21 cellular contexts compared by ENCODE assay signal in genomic region chr16:85667261-85667660, GRCh38. TPM values are rescaled to one million over a fixed set of nuclear protein-coding genes. Genes with fewer than 3 reads are reported as not detected.
A peak's percentile ranks its signal among the peaks of the same experiment; 100 is the strongest.
DNase-seq lines count a peak whose midpoint lies in the region; ATAC-seq and TF ChIP-seq lines count a peak whose summit lies in the region.
"Had no signal": no experiment of that assay in that cellular context is flagged by ENCODE, and none has a peak within 500 bp of the region (broad histone marks: within the 10 kb centered on the region; RNA-seq: fewer than 3 reads in every experiment).

No MANE protein-coding gene starts in this region.

- H3K9me3 ChIP-seq in DND-41 (ENCODE audit: insufficient read depth, low read length, severe bottlenecking) (no peaks in the 10 kb centered on the region), H9 (ENCODE audit: control insufficient read depth, low read depth, low read length) (no peaks in the 10 kb centered on the region), PC-3 (ENCODE audit: low read length) (no peaks in the 10 kb centered on the region)
- H3K9me3 ChIP-seq: Caco-2 had no signal

- H3K27me3 Mint-ChIP-seq in H9 (ENCODE audit: low read depth) = no peaks in the 10 kb centered on the region; the same call in none of the 2 replicates
- no peaks in the 10 kb centered on the region for H3K27me3 Mint-ChIP-seq in chondrocyte (ENCODE audit: low read depth)
- no peaks in the 10 kb centered on the region for H3K27me3 Mint-ChIP-seq in progenitor cell of endocrine pancreas

- TF ChIP-seq CTCF in DND-41 (IDR thresholded peaks at IDR 0.05; ENCODE audit: borderline replicate concordance, extremely low read depth, low read length, poor library complexity, severe bottlenecking) = no peak
- no peak for TF ChIP-seq CTCF in H9 (conservative IDR thresholded peaks at IDR 0.05)
- no peak for TF ChIP-seq CTCF in chondrocyte (IDR thresholded peaks at IDR 0.05)
- no peak for TF ChIP-seq CTCF in progenitor cell of endocrine pancreas (IDR thresholded peaks at IDR 0.05; ENCODE audit: unreplicated experiment)
- TF ChIP-seq CTCF in PC-3 (conservative IDR thresholded peaks at IDR 0.05; ENCODE audit: low read depth, low read length) = no peak

- no peak overlapping the region for H2BK20ac ChIP-seq in H9 (ENCODE audit: low read depth, low read length, poor library complexity, severe bottlenecking)

- H3K9ac ChIP-seq in DND-41 (ENCODE audit: low read depth, low read length) = no peak overlapping the region
- no peak overlapping the region for H3K9ac ChIP-seq in H9 (ENCODE audit: extremely low read depth, insufficient read length, low read length)
- H3K9ac ChIP-seq in PC-3 (ENCODE audit: low read length) = no peak overlapping the region

- DNase-seq in DND-41 (no peak), H9 (no peak), chondrocyte (ENCODE audit: low spot score) (peak; percentile 43), progenitor cell of endocrine pancreas (ENCODE audit: low spot score, unreplicated experiment) (no peak), PC-3 (no peak), mucosa of gallbladder (ENCODE audit: low spot score) (no peak)
- no peak for DNase-seq in activated naive CD4-positive, alpha-beta T cell treated with anti-CD3 and anti-CD28 coated beads, Interleukin-2, amount 50 U/mL, for 72 hours (ENCODE audit: low spot score in 2 of 2)
- DNase-seq: C1 segment of cervical spinal cord; Caco-2; CD8-positive, alpha-beta T cell; EL; GDM1; KG1; MM.1S; NCI-H2029; NCI-H446 treated with DMSO at 0.1 percent for 48 hours; NCI-H526; NK-92 treated with Interleukin-12 subunit alpha and Interleukin-12 subunit beta, amount 100 ng/mL, for 24 hours; RPMI8226; SHP77 treated with DMSO at 0.1 percent for 48 hours had no signal

- H3K9me2 ChIP-seq in PC-3 (replicated peaks; ENCODE audit: low read length) = no peaks in the 10 kb centered on the region

- H3K4me3 ChIP-seq in DND-41 (ENCODE audit: low read depth in 1 of 2, low read length in 2 of 2) = no peak overlapping the region
- no peak overlapping the region for H3K4me3 ChIP-seq in PC-3 (ENCODE audit: low read length)

- no peaks in the 10 kb centered on the region for H3F3A ChIP-seq in PC-3 (ENCODE audit: low read length, unreplicated experiment)

- no peaks in the 10 kb centered on the region for H3K27me3 ChIP-seq in DND-41 (ENCODE audit: insufficient read depth, low read length, poor library complexity)
- H3K27me3 ChIP-seq in H9 (ENCODE audit: insufficient read depth, low read length) = no peaks in the 10 kb centered on the region
- H3K27me3 ChIP-seq in PC-3 (ENCODE audit: low read length) = no peaks in the 10 kb centered on the region

- ATAC-seq in DND-41 (ENCODE audit: insufficient read depth, low read depth) = peak; percentile 12; the same call in 1 of the 3 replicates
- ATAC-seq in PC-3 = no peak
- no peak for ATAC-seq in HG02852 (IDR thresholded peaks at IDR 0.05; ENCODE audit: unreplicated experiment)
- ATAC-seq in activated naive CD4-positive, alpha-beta T cell treated with anti-CD3 and anti-CD28 coated beads, Interleukin-2, amount 50 U/mL, for 72 hours = no peak
- ATAC-seq: CD8-positive, alpha-beta T cell had no signal

- H2AFZ ChIP-seq in DND-41 (ENCODE audit: low read depth, low read length) (no peak overlapping the region), H9 (ENCODE audit: low read length) (no peak overlapping the region), PC-3 (ENCODE audit: low read length) (no peak overlapping the region)

- no TSS peak for BruUV-seq in PC-3 (replicated peaks; lab: Mats Ljungman, UMichigan)

- H3K4me2 ChIP-seq in DND-41 (ENCODE audit: insufficient read depth, low read length) = no peak overlapping the region
- H3K4me2 ChIP-seq in H9 (ENCODE audit: insufficient read depth, insufficient read length, low read length) = no peak overlapping the region
- no peak overlapping the region for H3K4me2 ChIP-seq in PC-3 (ENCODE audit: low read length)

- H4K91ac ChIP-seq in H9 (ENCODE audit: insufficient read length, low read depth, low read length) = no peak overlapping the region

- H4K20me1 ChIP-seq in DND-41 (ENCODE audit: insufficient read depth, low read length) = peaks cover 67% of the 10 kb centered on the region
- H4K20me1 ChIP-seq in H9 (ENCODE audit: control insufficient read depth, insufficient read depth, insufficient read length) = peaks cover 2% of the 10 kb centered on the region
- H4K20me1 ChIP-seq in PC-3 (ENCODE audit: low read length) = no peaks in the 10 kb centered on the region

- CTCF ChIA-PET in PC-3 (lab: Charles Lee) = no interaction called here

- H3K23me2 ChIP-seq in H9 (ENCODE audit: insufficient read length, low read depth, low read length, poor library complexity, severe bottlenecking) = no peaks in the 10 kb centered on the region

- no peak overlapping the region for H4K5ac ChIP-seq in H9 (ENCODE audit: insufficient read length, low read depth, low read length)

- H3K79me1 ChIP-seq in H9 (ENCODE audit: insufficient read depth, low read depth, low read length, poor library complexity, severe bottlenecking) = no peaks in the 10 kb centered on the region

- H3K9me3 Mint-ChIP-seq in H9 (no peaks in the 10 kb centered on the region), chondrocyte (ENCODE audit: low read depth) (no peaks in the 10 kb centered on the region), progenitor cell of endocrine pancreas (ENCODE audit: low read depth) (no peaks in the 10 kb centered on the region)
- H3K9me3 Mint-ChIP-seq in activated naive CD4-positive, alpha-beta T cell treated with anti-CD3 and anti-CD28 coated beads, Interleukin-2, amount 50 U/mL, for 72 hours = no peaks in the 10 kb centered on the region
- H3K9me3 Mint-ChIP-seq: CD8-positive, alpha-beta T cell had no signal

- peaks cover 61 to 99% (median 96%) of the 10 kb centered on the region in 3 experiments for H3K36me3 Mint-ChIP-seq in H9 (ENCODE audit: insufficient read depth in 1 of 3, low read depth in 3 of 3)
- H3K36me3 Mint-ChIP-seq in chondrocyte (ENCODE audit: low read depth) = peaks cover 39% of the 10 kb centered on the region
- peaks cover 35% of the 10 kb centered on the region for H3K36me3 Mint-ChIP-seq in progenitor cell of endocrine pancreas (ENCODE audit: insufficient read depth)
- peaks cover 9 to 17% of the 10 kb centered on the region in 2 donors for H3K36me3 Mint-ChIP-seq in activated naive CD4-positive, alpha-beta T cell treated with anti-CD3 and anti-CD28 coated beads, Interleukin-2, amount 50 U/mL, for 72 hours

- peak overlapping the region in 2 of 3 experiments; percentile 44 to 68; a peak in 2 of 7 replicates for H3K27ac Mint-ChIP-seq in H9
- H3K27ac Mint-ChIP-seq in chondrocyte (ENCODE audit: unreplicated experiment) = no peak overlapping the region
- peak overlapping the region; percentile 69 for H3K27ac Mint-ChIP-seq in progenitor cell of endocrine pancreas
- H3K27ac Mint-ChIP-seq in activated naive CD4-positive, alpha-beta T cell treated with anti-CD3 and anti-CD28 coated beads, Interleukin-2, amount 50 U/mL, for 72 hours = peak overlapping the region in 1 of 2 donors; percentile 29
- H3K27ac Mint-ChIP-seq: CD8-positive, alpha-beta T cell had no signal

- H3K56ac ChIP-seq in H9 (ENCODE audit: insufficient read length, low read depth, low read length) = no peak overlapping the region

- H3K4me1 ChIP-seq in DND-41 (ENCODE audit: insufficient read depth, low read length) (no peaks in the 10 kb centered on the region), H9 (ENCODE audit: insufficient read depth, low read length) (no peaks in the 10 kb centered on the region), PC-3 (ENCODE audit: insufficient read depth, low read length) (no peaks in the 10 kb centered on the region)
- H3K4me1 ChIP-seq: Caco-2 had no signal

- H3K4ac ChIP-seq in H9 (ENCODE audit: low read depth, low read length) = no peak overlapping the region

- H3T11ph ChIP-seq in H9 (ENCODE audit: low read length) = no peak overlapping the region

- H3K27ac ChIP-seq in DND-41 (ENCODE audit: low read length) (no peak overlapping the region), H9 (ENCODE audit: insufficient read length, low read depth, low read length) (no peak overlapping the region), PC-3 (ENCODE audit: low read length) (no peak overlapping the region)

- POLR2A ChIA-PET in PC-3 (lab: Charles Lee; ENCODE audit: unreplicated experiment) = no interaction called here

- H3K36me3 ChIP-seq in DND-41 (ENCODE audit: insufficient read depth, low read length) (peaks cover 98% of the 10 kb centered on the region), PC-3 (ENCODE audit: low read depth, low read length) (peaks cover 27% of the 10 kb centered on the region)

- no peaks in the 10 kb centered on the region for H3K4me1 Mint-ChIP-seq in H9
- H3K4me1 Mint-ChIP-seq in chondrocyte (ENCODE audit: low read depth) = no peaks in the 10 kb centered on the region
- H3K4me1 Mint-ChIP-seq in progenitor cell of endocrine pancreas (ENCODE audit: low read depth) = no peaks in the 10 kb centered on the region

- H3K18ac ChIP-seq in H9 (ENCODE audit: insufficient read length, low read depth, low read length) = no peak overlapping the region

- no peak overlapping the region for H2BK15ac ChIP-seq in H9 (ENCODE audit: low read depth, low read length)

- no CpG with 5 or more reads among the region's 9 CpGs for WGBS in H9 (ENCODE audit: extremely low coverage, insufficient read length, low lambda C conversion rate)

- H2BK5ac ChIP-seq in H9 (ENCODE audit: insufficient read length, low read length) = no peak overlapping the region

- H2BK12ac ChIP-seq in H9 (ENCODE audit: insufficient read length, low read depth, low read length) = no peak overlapping the region

- intact Hi-C loops in PC-3 (cut with micrococcal nuclease) = no loop called here

- H3K4me3 Mint-ChIP-seq in H9 = no peak overlapping the region
- H3K4me3 Mint-ChIP-seq in chondrocyte (ENCODE audit: unreplicated experiment) = no peak overlapping the region
- H3K4me3 Mint-ChIP-seq in progenitor cell of endocrine pancreas (ENCODE audit: low read depth) = no peak overlapping the region
- H3K4me3 Mint-ChIP-seq: CD8-positive, alpha-beta T cell had no signal

- no peak overlapping the region for H3K23ac ChIP-seq in H9 (ENCODE audit: insufficient read length, low read depth, low read length)

- no peak overlapping the region for H2BK120ac ChIP-seq in H9 (ENCODE audit: low read depth, low read length, poor library complexity, severe bottlenecking)

- no peak overlapping the region for H3K14ac ChIP-seq in H9 (ENCODE audit: insufficient read depth, low read length)

- no peak overlapping the region for H2AK5ac ChIP-seq in H9 (ENCODE audit: insufficient read length, low read length)

- H4K8ac ChIP-seq in H9 (replicated peaks; ENCODE audit: insufficient read length, low read depth, low read length) = no peak overlapping the region

- H3K79me2 ChIP-seq in DND-41 (ENCODE audit: insufficient read depth, low read length) = peaks cover 9% of the 10 kb centered on the region; the same call in 1 of the 2 replicates
- no peaks in the 10 kb centered on the region for H3K79me2 ChIP-seq in H9 (ENCODE audit: insufficient read depth, low read length)
- no peaks in the 10 kb centered on the region for H3K79me2 ChIP-seq in PC-3 (ENCODE audit: low read length)

RNA-seq across cellular contexts. Expression of gene GINS2, which starts 21.5 kb away (rescaled TPM):
- total RNA-seq in H9 (2021) (52.7 and 53.2 TPM in 2 replicates), chondrocyte (3.1 to 10.9 TPM (median 3.8 TPM) in 3 replicates), progenitor cell of endocrine pancreas (20.9 and 22.3 TPM in 2 replicates), PC-3 (2014; rRNA removed) (24.8 and 28.7 TPM in 2 replicates), mucosa of gallbladder (0.81 TPM)
- total RNA-seq in activated naive CD4-positive, alpha-beta T cell treated with anti-CD3 and anti-CD28 coated beads, Interleukin-2, amount 50 U/mL, for 72 hours = 10 to 100 TPM; 42.3 to 73.6 TPM

RNA-seq across cellular contexts. Expression of gene GSE1, which starts 54.1 kb away (rescaled TPM):
- total RNA-seq in H9 (2021) (123 and 125 TPM in 2 replicates), chondrocyte (22.6 to 37.1 TPM (median 24.0 TPM) in 3 replicates), progenitor cell of endocrine pancreas (136 and 143 TPM in 2 replicates), PC-3 (2014; rRNA removed) (38.4 and 60.8 TPM in 2 replicates), mucosa of gallbladder (82.9 TPM)
- total RNA-seq in activated naive CD4-positive, alpha-beta T cell treated with anti-CD3 and anti-CD28 coated beads, Interleukin-2, amount 50 U/mL, for 72 hours = 10 to 100 TPM; 18.5 to 27.9 TPM
